Comparison of ENCODE assay signal across 12 cellular contexts in genomic region chr17:50603340-50603739, GRCh38. TPM values are rescaled to one million over a fixed set of nuclear protein-coding genes. Genes with fewer than 3 reads are reported as not detected.
DNase-seq lines count a peak whose midpoint lies in the region; ATAC-seq and TF ChIP-seq lines count a peak whose summit lies in the region.
"Had no signal": no experiment of that assay in that cellular context is flagged by ENCODE, and none has a peak within 500 bp of the region (broad histone marks: within the 10 kb centered on the region; RNA-seq: fewer than 3 reads in every experiment).

No MANE protein-coding gene starts in this region.

- no peaks in the 10 kb centered on the region for H3K9me3 Mint-ChIP-seq in neural progenitor cell

- no peak overlapping the region for H3K27ac ChIP-seq in neural progenitor cell
- H3K27ac ChIP-seq: esophagus muscularis mucosa, thoracic aorta had no signal

- ATAC-seq in GM18858 (IDR thresholded peaks at IDR 0.05; ENCODE audit: unreplicated experiment) (no peak), GM19463 (IDR thresholded peaks at IDR 0.05; ENCODE audit: unreplicated experiment) (no peak)

- H3K4me3 ChIP-seq in neural progenitor cell, result no peak overlapping the region
- H3K4me3 ChIP-seq: esophagus muscularis mucosa, thoracic aorta had no signal

- H3K36me3 ChIP-seq in neural progenitor cell, result no peaks in the 10 kb centered on the region
- H3K36me3 ChIP-seq: esophagus muscularis mucosa, thoracic aorta had no signal

- in situ Hi-C loops in SK-MEL-5 (cut with HindIII; ENCODE audit: low pct_unique_long_range_greater_than_20kb, low sequenced_read_pairs), result no loop called here

- H3K36me3 Mint-ChIP-seq in neural progenitor cell, result peaks cover 2% of the 10 kb centered on the region
- H3K36me3 Mint-ChIP-seq: activated naive CD8-positive, alpha-beta T cell had no signal

- no peak overlapping the region for H3K27ac Mint-ChIP-seq in neural progenitor cell
- H3K27ac Mint-ChIP-seq: activated naive CD8-positive, alpha-beta T cell had no signal

- no peaks in the 10 kb centered on the region for H3F3A ChIP-seq in neural progenitor cell (ENCODE audit: low read depth)

- no peak overlapping the region for H3K4me2 ChIP-seq in neural progenitor cell

- H4K20me1 ChIP-seq in neural progenitor cell (ENCODE audit: low read depth), result no peaks in the 10 kb centered on the region

- peaks cover 34% of the 10 kb centered on the region for H3K4me1 Mint-ChIP-seq in neural progenitor cell

- H2AFZ ChIP-seq in neural progenitor cell (replicated peaks), result no peak overlapping the region

- H3K9ac ChIP-seq in neural progenitor cell, result no peak overlapping the region

- no peaks in the 10 kb centered on the region for H3K27me3 ChIP-seq in neural progenitor cell

- DNase-seq in NCI-H2196 (lab: John Stamatoyannopoulos, UW; ENCODE audit: unreplicated experiment), result peak; percentile 17
- no peak for DNase-seq in NCI-H2196 treated with DMSO at 0.1 percent for 48 hours (lab: John Stamatoyannopoulos, UW; ENCODE audit: unreplicated experiment)
- peak; percentile 80 for DNase-seq in HuH-7.5 (ENCODE audit: low spot score)
- DNase-seq in SK-MEL-5 (ENCODE audit: low read depth, low spot score), result peak; percentile 30
- peak; percentile 63 for DNase-seq in neural progenitor cell (ENCODE audit: low spot score)
- DNase-seq in activated gamma-delta T cell treated with Interleukin-2 at 50 U/mL for 16 hours, result no peak
- DNase-seq: NCI-H1048 had no signal

- peaks cover 7% of the 10 kb centered on the region for H3K27me3 Mint-ChIP-seq in neural progenitor cell (ENCODE audit: insufficient read depth, low read depth)

- no peaks in the 10 kb centered on the region for H3K79me2 ChIP-seq in neural progenitor cell (ENCODE audit: low read depth)

- TF ChIP-seq CTCF in neural progenitor cell (IDR thresholded peaks at IDR 0.05), result peak; percentile 42

- peaks cover 5% of the 10 kb centered on the region for H3K4me1 ChIP-seq in neural progenitor cell

- no peaks in the 10 kb centered on the region for H3K9me3 ChIP-seq in neural progenitor cell (ENCODE audit: low read depth)
- H3K9me3 ChIP-seq: esophagus muscularis mucosa, thoracic aorta had no signal

- no peak overlapping the region for H3K4me3 Mint-ChIP-seq in neural progenitor cell
- H3K4me3 Mint-ChIP-seq: activated naive CD8-positive, alpha-beta T cell had no signal

RNA-seq across cellular contexts. Expression of gene ABCC3, which starts 31.3 kb away (rescaled TPM):
- total RNA-seq in SK-MEL-5 (2014; rRNA removed; shearing (Covaris generic)), result not detected in 2 replicates
- 0.01 and 0.06 TPM in 2 replicates for polyA plus RNA-seq in SK-MEL-5 (2015; cell fraction: cytosol; rRNA removed)
- polyA plus RNA-seq in SK-MEL-5 (2015; cell fraction: nucleus; rRNA removed), result 0.07 and 5.5 TPM in 2 replicates
- 0.22 TPM in 1 of 2 replicates, not detected in the other for total RNA-seq in neural progenitor cell (ENCODE audit: low replicate concordance)

RNA-seq across cellular contexts. Expression of gene CACNA1G, which starts 42.8 kb away (rescaled TPM):
- not detected in 2 replicates for total RNA-seq in SK-MEL-5 (2014; rRNA removed; shearing (Covaris generic))
- 0.01 and 0.03 TPM in 2 replicates for polyA plus RNA-seq in SK-MEL-5 (2015; cell fraction: cytosol; rRNA removed)
- 0.17 TPM in 1 of 2 replicates, not detected in the other for polyA plus RNA-seq in SK-MEL-5 (2015; cell fraction: nucleus; rRNA removed)
- total RNA-seq in neural progenitor cell (ENCODE audit: low replicate concordance), result 1.6 and 4.9 TPM in 2 replicates

RNA-seq across cellular contexts. Expression of gene SPATA20, which starts 56.4 kb away (rescaled TPM):
- total RNA-seq in SK-MEL-5 (2014; rRNA removed; shearing (Covaris generic)), result 46.6 and 50.9 TPM in 2 replicates
- 142 and 169 TPM in 2 replicates for polyA plus RNA-seq in SK-MEL-5 (2015; cell fraction: cytosol; rRNA removed)
- 1,813 and 2,737 TPM in 2 replicates for polyA plus RNA-seq in SK-MEL-5 (2015; cell fraction: nucleus; rRNA removed)
- 22.8 and 60.5 TPM in 2 replicates for total RNA-seq in neural progenitor cell (ENCODE audit: low replicate concordance)

Comparison
In these comparisons a context has a peak if more than half of its experiments do, and no peak if none do; other contexts are left out.
1. DNase-seq: peak in NCI-H2196 (single experiment), HuH-7.5 (single experiment), SK-MEL-5 (single experiment) and neural progenitor cell (single experiment); none in NCI-H2196 treated with DMSO at 0.1 percent for 48 hours (single experiment) and activated gamma-delta T cell treated with Interleukin-2 at 50 U/mL for 16 hours (single experiment).